Comparison of ENCODE assay signal across 8 cellular contexts in the genomic region with DNA sequence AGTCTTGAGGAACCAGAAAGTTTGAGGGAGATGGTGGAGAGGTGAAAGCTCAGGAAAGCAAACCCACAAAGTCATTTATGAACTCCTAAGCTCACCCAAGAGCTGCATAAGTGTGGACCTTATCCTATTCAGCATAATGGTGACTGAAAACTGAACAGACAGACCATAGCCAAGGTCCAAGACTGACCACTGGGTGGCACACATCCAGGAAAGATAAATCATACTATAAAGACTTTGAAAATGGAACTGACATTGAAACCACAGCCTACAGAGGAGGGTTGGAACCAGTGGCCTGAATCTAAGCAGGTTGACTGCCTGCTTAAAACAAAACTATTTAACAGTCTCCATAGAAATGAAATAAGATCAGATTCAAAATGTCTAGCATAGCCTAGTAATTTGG.
DNase-seq lines count a peak whose midpoint lies in the region; ATAC-seq lines count a peak whose summit lies in the region.

No MANE protein-coding gene starts in this region.

- H2BK5ac ChIP-seq in trophoblast cell (ENCODE audit: low read depth, low read length, poor library complexity): no peak overlapping the region

- H3K27ac Mint-ChIP-seq in activated naive CD8-positive, alpha-beta T cell treated with anti-CD3 and anti-CD28 coated beads for 36 hours: no peak overlapping the region

- no peak overlapping the region for H4K91ac ChIP-seq in trophoblast cell (ENCODE audit: low read depth, low read length)

- H3K79me1 ChIP-seq in trophoblast cell (ENCODE audit: low read length): no peaks in the 10 kb centered on the region

- H3K79me2 ChIP-seq in trophoblast cell (ENCODE audit: control insufficient read depth, insufficient read depth, low read length, poor library complexity): no peaks in the 10 kb centered on the region

- H3K27me3 Mint-ChIP-seq in activated naive CD8-positive, alpha-beta T cell treated with anti-CD3 and anti-CD28 coated beads for 36 hours: no peaks in the 10 kb centered on the region

- H3K4me1 ChIP-seq in trophoblast cell (ENCODE audit: control insufficient read depth in 1 of 2, insufficient read depth in 2 of 2, low read length in 2 of 2): no peaks in the 10 kb centered on the region

- no peak overlapping the region for H3K18ac ChIP-seq in trophoblast cell (ENCODE audit: low read length)

- no peak overlapping the region for H2BK120ac ChIP-seq in trophoblast cell (ENCODE audit: insufficient read depth, low read length, poor library complexity)

- H3K4ac ChIP-seq in trophoblast cell (ENCODE audit: low read depth, low read length): no peak overlapping the region

- H2BK12ac ChIP-seq in trophoblast cell (ENCODE audit: low read length): no peak overlapping the region

- no peak overlapping the region for H3K9ac ChIP-seq in trophoblast cell (ENCODE audit: low read length)

- no peak overlapping the region for H4K8ac ChIP-seq in trophoblast cell (ENCODE audit: low read depth, low read length)

- DNase-seq in ACHN (peak; percentile 30), SW480 (ENCODE audit: low spot score) (peak; percentile 46), trophoblast cell (peak; percentile 4 to 50), mesenteric fat pad (ENCODE audit: low spot score) (no peak), sciatic nerve (ENCODE audit: low spot score) (no peak)
- no peak for DNase-seq in activated naive CD8-positive, alpha-beta T cell treated with anti-CD3 and anti-CD28 coated beads for 36 hours

- H4K12ac ChIP-seq in trophoblast cell (ENCODE audit: low read depth, low read length): no peak overlapping the region

- in situ Hi-C loops in ACHN (cut with HindIII; ENCODE audit: low pct_ligation_motif_present, low pct_unique_long_range_greater_than_20kb, low sequenced_read_pairs): no loop called here

- intact Hi-C loops in sciatic nerve (cut with DNase I): no loop called here

- H3K4me3 ChIP-seq in trophoblast cell (ENCODE audit: low read depth, low read length): no peak overlapping the region

- H3K36me3 ChIP-seq in trophoblast cell (ENCODE audit: control insufficient read depth in 1 of 2, insufficient read depth in 2 of 2, low read length in 2 of 2): no peaks in the 10 kb centered on the region

- no peak overlapping the region for H2AK5ac ChIP-seq in trophoblast cell (ENCODE audit: low read length)

- no peaks in the 10 kb centered on the region for H3K9me3 ChIP-seq in trophoblast cell (ENCODE audit: insufficient read depth, low read depth, low read length)

- H3K14ac ChIP-seq in trophoblast cell (ENCODE audit: low read length): no peak overlapping the region

- H3K36me3 Mint-ChIP-seq in activated naive CD8-positive, alpha-beta T cell treated with anti-CD3 and anti-CD28 coated beads for 36 hours: no peaks in the 10 kb centered on the region

- no peak overlapping the region for H3K4me3 Mint-ChIP-seq in activated naive CD8-positive, alpha-beta T cell treated with anti-CD3 and anti-CD28 coated beads for 36 hours

- no peaks in the 10 kb centered on the region for H3K27me3 ChIP-seq in trophoblast cell (ENCODE audit: insufficient read depth, low read length)

- no peak overlapping the region for H3K27ac ChIP-seq in trophoblast cell (ENCODE audit: low read depth, low read length)

- H2AFZ ChIP-seq in trophoblast cell (ENCODE audit: insufficient read depth, low read length, poor library complexity): no peak overlapping the region

- no peaks in the 10 kb centered on the region for H3K4me1 Mint-ChIP-seq in activated naive CD8-positive, alpha-beta T cell treated with anti-CD3 and anti-CD28 coated beads for 36 hours

- ATAC-seq in GM19023 (IDR thresholded peaks at IDR 0.05; ENCODE audit: unreplicated experiment): peak; percentile 82
- peak; percentile 89 for ATAC-seq in HG03159 (IDR thresholded peaks at IDR 0.05; ENCODE audit: unreplicated experiment)
- ATAC-seq in sciatic nerve: no peak

- H3K4me2 ChIP-seq in trophoblast cell (ENCODE audit: low read length): no peak overlapping the region

- H3K23ac ChIP-seq in trophoblast cell (ENCODE audit: low read length): no peak overlapping the region

- peaks cover 1% of the 10 kb centered on the region for H3K9me3 Mint-ChIP-seq in activated naive CD8-positive, alpha-beta T cell treated with anti-CD3 and anti-CD28 coated beads for 36 hours

Comparison
In these comparisons a context has a peak if more than half of its experiments do, and no peak if none do; other contexts are left out.
1. DNase-seq: peak in ACHN (single experiment), SW480 (single experiment) and trophoblast cell (2 of 2); none in mesenteric fat pad (single experiment), activated naive CD8-positive, alpha-beta T cell treated with anti-CD3 and anti-CD28 coated beads for 36 hours (single experiment) and sciatic nerve (single experiment).